24 cellular contexts compared by ENCODE assay signal in the genomic region with DNA sequence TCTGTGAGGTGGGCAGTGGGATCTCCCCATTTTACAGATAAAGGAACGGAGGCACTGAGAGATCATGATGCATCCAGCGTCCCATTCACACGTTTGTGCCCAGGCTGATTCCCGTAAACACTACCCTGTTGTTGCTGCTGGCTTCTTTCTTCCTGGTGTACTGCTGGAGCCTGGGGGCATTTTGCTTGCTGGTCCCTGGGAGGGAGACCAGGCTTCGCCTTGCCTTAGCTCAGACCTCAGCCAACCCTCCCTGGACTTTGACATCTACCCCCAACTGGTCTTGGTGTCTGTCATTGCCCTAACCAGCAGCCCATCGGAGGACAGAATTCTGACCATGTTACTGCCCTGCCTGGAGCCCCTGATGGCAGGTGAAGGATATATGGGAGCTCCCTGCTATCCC.
DNase-seq lines count a peak whose midpoint lies in the region; ATAC-seq and TF ChIP-seq lines count a peak whose summit lies in the region.
"Had no signal": no experiment of that assay in that cellular context is flagged by ENCODE, and none has a peak within 500 bp of the region (broad histone marks: within the 10 kb centered on the region; RNA-seq: fewer than 3 reads in every experiment).

No MANE protein-coding gene starts in this region.

- ATAC-seq in thoracic aorta (ENCODE audit: insufficient number of reproducible peaks, low FRiP score, low read depth) (no peak), GM19467 (IDR thresholded peaks at IDR 0.05; ENCODE audit: unreplicated experiment) (no peak)
- no peak for ATAC-seq in naive thymus-derived CD4-positive, alpha-beta T cell
- ATAC-seq: effector memory CD8-positive, alpha-beta T cell had no signal

- H3K27me3 Mint-ChIP-seq in brain, result no peaks in the 10 kb centered on the region
- peaks cover 0 to 4% (median 0%) of the 10 kb centered on the region in 5 donors for H3K27me3 Mint-ChIP-seq in naive thymus-derived CD4-positive, alpha-beta T cell
- H3K27me3 Mint-ChIP-seq: activated CD4-positive, alpha-beta memory T cell treated with anti-CD3 and anti-CD28 coated beads for 36 hours; activated naive CD8-positive, alpha-beta T cell treated with anti-CD3 and anti-CD28 coated beads, Interleukin-2, amount 10 ng/mL, durations not matched to agents 7 days and 5 days had no signal

- peak overlapping the region; percentile 22 to 74 for H3K27ac ChIP-seq in thoracic aorta
- H3K27ac ChIP-seq in naive thymus-derived CD4-positive, alpha-beta T cell (ENCODE audit: low read depth, low read length), result no peak overlapping the region
- no peak overlapping the region for H3K27ac ChIP-seq in ovary
- H3K27ac ChIP-seq: neutrophil had no signal

- H3K36me3 ChIP-seq in thoracic aorta (no peaks in the 10 kb centered on the region), ovary (no peaks in the 10 kb centered on the region)
- no peaks in the 10 kb centered on the region for H3K36me3 ChIP-seq in naive thymus-derived CD4-positive, alpha-beta T cell (ENCODE audit: control insufficient read depth in 2 of 3, insufficient read depth in 3 of 3, low read length in 3 of 3)
- H3K36me3 ChIP-seq: neutrophil, uterus had no signal

- WGBS in ovary, 3 donors, result 88 to 96% (median 92%) methylated on average over 6 of the region's 6 CpGs

- peaks cover 34% of the 10 kb centered on the region for H3K36me3 Mint-ChIP-seq in brain
- no peaks in the 10 kb centered on the region for H3K36me3 Mint-ChIP-seq in naive thymus-derived CD4-positive, alpha-beta T cell
- H3K36me3 Mint-ChIP-seq: activated CD4-positive, alpha-beta memory T cell treated with anti-CD3 and anti-CD28 coated beads for 36 hours; activated naive CD8-positive, alpha-beta T cell treated with anti-CD3 and anti-CD28 coated beads, Interleukin-2, amount 10 ng/mL, durations not matched to agents 7 days and 5 days; CD4-positive, CD25-positive, alpha-beta regulatory T cell had no signal

- H3K4me3 Mint-ChIP-seq in brain, result no peak overlapping the region
- H3K4me3 Mint-ChIP-seq in naive thymus-derived CD4-positive, alpha-beta T cell, result no peak overlapping the region
- H3K4me3 Mint-ChIP-seq: activated CD4-positive, alpha-beta memory T cell treated with anti-CD3 and anti-CD28 coated beads for 36 hours; activated naive CD8-positive, alpha-beta T cell treated with anti-CD3 and anti-CD28 coated beads, Interleukin-2, amount 10 ng/mL, durations not matched to agents 7 days and 5 days; CD4-positive, CD25-positive, alpha-beta regulatory T cell; effector memory CD8-positive, alpha-beta T cell had no signal

- TF ChIP-seq POLR2A in erythroblast (IDR thresholded peaks at IDR 0.05; ENCODE audit: low read length) (no peak), ovary (IDR thresholded peaks at IDR 0.05) (no peak)

- TF ChIP-seq CTCF in brain (conservative IDR thresholded peaks at IDR 0.05), result no peak
- no peak for TF ChIP-seq CTCF in thoracic aorta (IDR thresholded peaks at IDR 0.05)
- TF ChIP-seq CTCF in ovary (IDR thresholded peaks at IDR 0.05), result no peak

- H3K4me3 ChIP-seq in thoracic aorta (no peak overlapping the region), ovary (no peak overlapping the region)
- no peak overlapping the region for H3K4me3 ChIP-seq in naive thymus-derived CD4-positive, alpha-beta T cell (ENCODE audit: low read length)
- H3K4me3 ChIP-seq: uterus had no signal

- CTCF ChIA-PET in naive thymus-derived CD4-positive, alpha-beta T cell (lab: Charles Lee), result no interaction called here

- peaks cover 66% of the 10 kb centered on the region for H3K4me1 Mint-ChIP-seq in brain
- H3K4me1 Mint-ChIP-seq in naive thymus-derived CD4-positive, alpha-beta T cell, result peaks cover 0 to 6% (median 0%) of the 10 kb centered on the region in 7 donors
- H3K4me1 Mint-ChIP-seq: activated naive CD8-positive, alpha-beta T cell treated with anti-CD3 and anti-CD28 coated beads, Interleukin-2, amount 10 ng/mL, durations not matched to agents 7 days and 5 days; CD4-positive, CD25-positive, alpha-beta regulatory T cell had no signal

- DNase-seq in ELF-1 (ENCODE audit: low read depth, low spot score), result peak; percentile 69
- DNase-seq in kidney tubule cell (ENCODE audit: low spot score), result peak; percentile 4
- DNase-seq in thoracic aorta (ENCODE audit: low spot score), result no peak
- DNase-seq in erythroblast (lab: John Stamatoyannopoulos, UW), result no peak
- DNase-seq in naive thymus-derived CD4-positive, alpha-beta T cell, result no peak
- no peak for DNase-seq in ovary
- DNase-seq: activated CD4-positive, alpha-beta memory T cell treated with anti-CD3 and anti-CD28 coated beads for 36 hours; activated CD4-positive, CD25-positive, alpha-beta regulatory T cell; activated effector memory CD4-positive, alpha-beta T cell treated with Interleukin-2 at 50 U/mL for 16 hours; activated naive CD8-positive, alpha-beta T cell treated with anti-CD3 and anti-CD28 coated beads, Interleukin-2, amount 10 ng/mL, durations not matched to agents 7 days and 5 days; CD4-positive, CD25-positive, alpha-beta regulatory T cell; effector memory CD8-positive, alpha-beta T cell; mammary epithelial cell; NCI-H1105 treated with DMSO at 0.1 percent for 48 hours; NCI-H226; NCI-H82; OCI-M1; SHP77; small intestine; stimulated activated CD4-positive, alpha-beta T cell treated with anti-CD3 and anti-CD28 coated beads, Interleukin-2, amount 100 ng/mL, for 24 hours; uterus had no signal

- no peaks in the 10 kb centered on the region for H3K27me3 ChIP-seq in thoracic aorta (replicated peaks; ENCODE audit: insufficient read depth)
- no peaks in the 10 kb centered on the region for H3K27me3 ChIP-seq in naive thymus-derived CD4-positive, alpha-beta T cell (ENCODE audit: control insufficient read depth in 2 of 2, insufficient read depth in 2 of 2, low read length in 2 of 2)
- no peaks in the 10 kb centered on the region for H3K27me3 ChIP-seq in ovary
- H3K27me3 ChIP-seq: neutrophil, uterus had no signal

- intact Hi-C loops in naive thymus-derived CD4-positive, alpha-beta T cell (cut with micrococcal nuclease), result no loop called here
- intact Hi-C loops in ovary (cut with DNase I), result no loop called here

- POLR2A ChIA-PET in naive thymus-derived CD4-positive, alpha-beta T cell (lab: Charles Lee), result no interaction called here

- peaks cover 39 to 53% of the 10 kb centered on the region in 2 donors for H3K4me1 ChIP-seq in thoracic aorta (ENCODE audit: control insufficient read depth in 1 of 2, low read depth in 2 of 2)
- H3K4me1 ChIP-seq in naive thymus-derived CD4-positive, alpha-beta T cell (ENCODE audit: control insufficient read depth in 2 of 2, insufficient read depth in 2 of 2, low read length in 2 of 2), result no peaks in the 10 kb centered on the region
- H3K4me1 ChIP-seq in ovary (ENCODE audit: insufficient read depth), result peaks cover 19% of the 10 kb centered on the region

- no peak for TF ChIP-seq EP300 in ovary (IDR thresholded peaks at IDR 0.05)

- no peaks in the 10 kb centered on the region for H3K9me3 Mint-ChIP-seq in brain
- H3K9me3 Mint-ChIP-seq in naive thymus-derived CD4-positive, alpha-beta T cell, result peaks cover 0 to 1% (median 0%) of the 10 kb centered on the region in 11 donors
- H3K9me3 Mint-ChIP-seq: activated CD4-positive, alpha-beta memory T cell treated with anti-CD3 and anti-CD28 coated beads for 36 hours; activated naive CD8-positive, alpha-beta T cell treated with anti-CD3 and anti-CD28 coated beads, Interleukin-2, amount 10 ng/mL, durations not matched to agents 7 days and 5 days; effector memory CD8-positive, alpha-beta T cell had no signal

- peak overlapping the region in 3 of 5 experiments; percentile 5 to 92 (median 80) for H3K27ac Mint-ChIP-seq in brain
- no peak overlapping the region for H3K27ac Mint-ChIP-seq in naive thymus-derived CD4-positive, alpha-beta T cell
- H3K27ac Mint-ChIP-seq: activated CD4-positive, alpha-beta memory T cell treated with anti-CD3 and anti-CD28 coated beads for 36 hours; activated naive CD8-positive, alpha-beta T cell treated with anti-CD3 and anti-CD28 coated beads, Interleukin-2, amount 10 ng/mL, durations not matched to agents 7 days and 5 days; CD4-positive, CD25-positive, alpha-beta regulatory T cell; effector memory CD8-positive, alpha-beta T cell had no signal

- no peaks in the 10 kb centered on the region for H3K9me3 ChIP-seq in thoracic aorta
- no peaks in the 10 kb centered on the region for H3K9me3 ChIP-seq in naive thymus-derived CD4-positive, alpha-beta T cell (ENCODE audit: control insufficient read depth in 2 of 3, low read length in 3 of 3)
- no peaks in the 10 kb centered on the region for H3K9me3 ChIP-seq in ovary
- H3K9me3 ChIP-seq: neutrophil, uterus had no signal

Comparison
In these comparisons a context has a peak if more than half of its experiments do, and no peak if none do; other contexts are left out.
1. DNase-seq: peak in ELF-1 (single experiment) and kidney tubule cell (single experiment); none in thoracic aorta (single experiment), erythroblast (0 of 2), naive thymus-derived CD4-positive, alpha-beta T cell (0 of 9) and ovary (0 of 5).
2. H3K27ac Mint-ChIP-seq: peak in brain (3 of 5); none in naive thymus-derived CD4-positive, alpha-beta T cell (0 of 9).
3. H3K27ac ChIP-seq: peak in thoracic aorta (2 of 2); none in naive thymus-derived CD4-positive, alpha-beta T cell (single experiment) and ovary (0 of 2).